18 cellular contexts compared by ENCODE assay signal in genomic region chr3:78029775-78030174, GRCh38.
DNase-seq lines count a peak whose midpoint lies in the region; ATAC-seq, FAIRE-seq and TF ChIP-seq lines count a peak whose summit lies in the region.
"Had no signal": no experiment of that assay in that cellular context is flagged by ENCODE, and none has a peak within 500 bp of the region (broad histone marks: within the 10 kb centered on the region; RNA-seq: fewer than 3 reads in every experiment).

No MANE protein-coding gene starts in this region.

- CTCF ChIA-PET in H1 (lab: Charles Lee; ENCODE audit: partially characterized antibody): interaction anchor here (0.6 to 1.3 kb wide), 2 partner anchors 15 to 617 kb away, joined by 3 read pairs; no protein-coding TSS in a partner anchor

- H3K9me3 Mint-ChIP-seq in H9 (peaks cover 0 to 2% of the 10 kb centered on the region in 2 experiments; a peak in 1 of 5 replicates), CD14-positive monocyte (peaks cover 2 to 9% (median 5%) of the 10 kb centered on the region in 7 donors)

- WGBS in H9 (ENCODE audit: extremely low coverage, insufficient read length, low lambda C conversion rate): no CpG with 5 or more reads among the region's 39 CpGs
- WGBS in H1 (ENCODE audit: extremely low coverage in 1 of 2, insufficient coverage in 1 of 2, insufficient read length in 1 of 2, insufficient replicate concordance in 2 of 2, low coverage in 1 of 2, low lambda C conversion rate in 2 of 2, missing lambda C conversion rate in 1 of 2), 2 experiments: 94% methylated on average over 30 of the region's 39 CpGs; no CpG with 5 or more reads in 1 of the 2 experiments
- WGBS in neuronal stem cell (ENCODE audit: extremely low coverage in 2 of 2, insufficient read length in 2 of 2, insufficient replicate concordance in 1 of 2), 2 donors: no CpG with 5 or more reads among the region's 39 CpGs
- WGBS in hepatocyte (ENCODE audit: low lambda C conversion rate, missing lambda C conversion rate): 99% methylated on average over 38 of the region's 39 CpGs

- no peak overlapping the region for H3K4me2 ChIP-seq in H9 (ENCODE audit: insufficient read depth, insufficient read length, low read length)
- no peak overlapping the region for H3K4me2 ChIP-seq in H1 (ENCODE audit: insufficient read depth in 1 of 2, low read depth in 2 of 2, low read length in 2 of 2)
- no peak overlapping the region for H3K4me2 ChIP-seq in neuronal stem cell (ENCODE audit: insufficient read depth, low read length, poor library complexity, severe bottlenecking)
- no peak overlapping the region for H3K4me2 ChIP-seq in hepatocyte
- H3K4me2 ChIP-seq: BLaER1, KMS-11, SK-N-SH had no signal

- no peak overlapping the region for H4K91ac ChIP-seq in H9 (ENCODE audit: insufficient read length, low read depth, low read length)
- H4K91ac ChIP-seq in H1 (replicated peaks; ENCODE audit: insufficient read length, low read length): no peak overlapping the region
- H4K91ac ChIP-seq in neuronal stem cell (ENCODE audit: low read depth, low read length, poor library complexity): no peak overlapping the region

- no peak overlapping the region for H2BK12ac ChIP-seq in H9 (ENCODE audit: insufficient read length, low read depth, low read length)
- no peak overlapping the region for H2BK12ac ChIP-seq in H1 (ENCODE audit: low read depth, low read length)
- no peak overlapping the region for H2BK12ac ChIP-seq in neuronal stem cell (ENCODE audit: low read length)

- H3K79me1 ChIP-seq in H9 (ENCODE audit: insufficient read depth, low read depth, low read length, poor library complexity, severe bottlenecking): no peaks in the 10 kb centered on the region
- H3K79me1 ChIP-seq in H1 (ENCODE audit: low read depth, low read length): no peaks in the 10 kb centered on the region
- H3K79me1 ChIP-seq in neuronal stem cell (ENCODE audit: low read depth, low read length): no peaks in the 10 kb centered on the region

- no peak overlapping the region for H3K56ac ChIP-seq in H9 (ENCODE audit: insufficient read length, low read depth, low read length)
- H3K56ac ChIP-seq in H1 (replicated peaks; ENCODE audit: insufficient read length, low read depth, low read length): no peak overlapping the region

- H3K27me3 Mint-ChIP-seq in H9 (ENCODE audit: low read depth) (no peaks in the 10 kb centered on the region), CD14-positive monocyte (ENCODE audit: low read depth in 3 of 3) (no peaks in the 10 kb centered on the region)
- H3K27me3 Mint-ChIP-seq: CD8-positive, alpha-beta memory T cell had no signal

- H2BK120ac ChIP-seq in H9 (ENCODE audit: low read depth, low read length, poor library complexity, severe bottlenecking) (no peak overlapping the region), H1 (replicated peaks; ENCODE audit: low read depth, low read length) (no peak overlapping the region), neuronal stem cell (ENCODE audit: low read depth, low read length) (no peak overlapping the region)

- no peak overlapping the region for H4K8ac ChIP-seq in H9 (replicated peaks; ENCODE audit: insufficient read length, low read depth, low read length)
- no peak overlapping the region for H4K8ac ChIP-seq in H1 (ENCODE audit: extremely low read depth, insufficient read depth, low read length)
- H4K8ac ChIP-seq in neuronal stem cell (ENCODE audit: low read depth, low read length): peak overlapping the region; percentile 43

- no peaks in the 10 kb centered on the region for H3K9me2 ChIP-seq in hepatocyte (replicated peaks; ENCODE audit: insufficient read depth)
- H3K9me2 ChIP-seq: SK-N-SH had no signal

- FAIRE-seq in H1 (lab: Jason Lieb, UNC) (no peak), HTR-8/SVneo (lab: Jason Lieb, UNC) (no peak)
- FAIRE-seq: D721Med had no signal

- H3K18ac ChIP-seq in H9 (ENCODE audit: insufficient read length, low read depth, low read length): no peak overlapping the region
- no peak overlapping the region for H3K18ac ChIP-seq in H1 (ENCODE audit: extremely low read depth, low read length)
- no peak overlapping the region for H3K18ac ChIP-seq in neuronal stem cell (ENCODE audit: low read length)

- H2BK20ac ChIP-seq in H9 (ENCODE audit: low read depth, low read length, poor library complexity, severe bottlenecking) (no peak overlapping the region), H1 (ENCODE audit: low read length) (no peak overlapping the region)

- no peak overlapping the region for H3K9ac ChIP-seq in H9 (ENCODE audit: extremely low read depth, insufficient read length, low read length)
- no peak overlapping the region for H3K9ac ChIP-seq in H1 (replicated peaks in 1 of 4; ENCODE audit: extremely low read depth in 1 of 4, low read depth in 3 of 4, low read length in 3 of 4)
- no peak overlapping the region for H3K9ac ChIP-seq in neuronal stem cell (ENCODE audit: low read depth, low read length, poor library complexity)
- H3K9ac ChIP-seq: BLaER1, KMS-11, SK-N-SH had no signal

- H4K20me1 ChIP-seq in H9 (ENCODE audit: control insufficient read depth, insufficient read depth, insufficient read length) (no peaks in the 10 kb centered on the region), H1 (replicated peaks in 1 of 2; ENCODE audit: control insufficient read depth in 1 of 2, insufficient read depth in 2 of 2, low read length in 2 of 2) (no peaks in the 10 kb centered on the region), hepatocyte (ENCODE audit: insufficient read depth, poor library complexity, severe bottlenecking) (no peaks in the 10 kb centered on the region)
- H4K20me1 ChIP-seq: BLaER1 had no signal

- no peak overlapping the region for H3K4me3 Mint-ChIP-seq in H9
- H3K4me3 Mint-ChIP-seq in CD14-positive monocyte: no peak overlapping the region
- H3K4me3 Mint-ChIP-seq: CD8-positive, alpha-beta memory T cell had no signal

- TF ChIP-seq EP300 in H1 (IDR thresholded peaks at IDR 0.05; ENCODE audit: borderline replicate concordance in 1 of 2, low read depth in 2 of 2, low read length in 2 of 2): no peak

- H3K79me2 ChIP-seq in H9 (ENCODE audit: insufficient read depth, low read length) (no peaks in the 10 kb centered on the region), H1 (ENCODE audit: control insufficient read depth in 1 of 2, insufficient read depth in 2 of 2, low read length in 2 of 2) (no peaks in the 10 kb centered on the region), hepatocyte (no peaks in the 10 kb centered on the region)

- no peak overlapping the region for H2AK5ac ChIP-seq in H9 (ENCODE audit: insufficient read length, low read length)
- H2AK5ac ChIP-seq in H1 (ENCODE audit: low read depth, low read length): no peak overlapping the region
- H2AK5ac ChIP-seq in neuronal stem cell (ENCODE audit: low read depth, low read length): no peak overlapping the region

- H2BK5ac ChIP-seq in H9 (ENCODE audit: insufficient read length, low read length): no peak overlapping the region
- no peak overlapping the region for H2BK5ac ChIP-seq in H1 (ENCODE audit: low read depth, low read length)
- H2BK5ac ChIP-seq in neuronal stem cell (ENCODE audit: low read length): no peak overlapping the region

- H3K4me3 ChIP-seq in H1 (ENCODE audit: extremely low read depth in 1 of 4, insufficient read depth in 2 of 4, low read depth in 3 of 4, low read length in 4 of 4) (no peak overlapping the region), neuronal stem cell (ENCODE audit: low read length in 2 of 2) (no peak overlapping the region), hepatocyte (no peak overlapping the region)
- H3K4me3 ChIP-seq: BLaER1 had no signal

- H3K9me3 ChIP-seq in H9 (ENCODE audit: control insufficient read depth, low read depth, low read length) (no peaks in the 10 kb centered on the region), H1 (ENCODE audit: insufficient read depth in 2 of 2, low read depth in 1 of 2, low read length in 1 of 2) (peaks cover 0 to 6% of the 10 kb centered on the region in 2 experiments; a peak in 2 of 4 replicates), neuronal stem cell (replicated peaks in 1 of 2; ENCODE audit: control insufficient read depth in 2 of 2, insufficient read depth in 1 of 2, low read depth in 1 of 2, low read length in 2 of 2) (no peaks in the 10 kb centered on the region), hepatocyte (ENCODE audit: low read depth) (no peaks in the 10 kb centered on the region)
- H3K9me3 ChIP-seq: SK-N-SH had no signal

- ATAC-seq in GM19328 (IDR thresholded peaks at IDR 0.05; ENCODE audit: unreplicated experiment): no peak

- intact Hi-C loops in CD14-positive monocyte (cut with micrococcal nuclease): no loop called here

- H3K36me3 ChIP-seq in H1 (ENCODE audit: control insufficient read depth in 2 of 4, insufficient read depth in 4 of 4, low read length in 3 of 4) (peaks cover 0 to 4% (median 0%) of the 10 kb centered on the region in 4 experiments; a peak in 1 of 8 replicates), neuronal stem cell (replicated peaks in 1 of 2; ENCODE audit: control insufficient read depth in 2 of 2, insufficient read depth in 2 of 2, low read length in 2 of 2) (no peaks in the 10 kb centered on the region), hepatocyte (replicated peaks; ENCODE audit: insufficient read depth, low read depth) (no peaks in the 10 kb centered on the region)
- H3K36me3 ChIP-seq: BLaER1 had no signal

- no peak overlapping the region for H4K5ac ChIP-seq in H9 (ENCODE audit: insufficient read length, low read depth, low read length)
- H4K5ac ChIP-seq in H1 (ENCODE audit: insufficient read length, low read depth, low read length): no peak overlapping the region

- H3K23me2 ChIP-seq in H9 (ENCODE audit: insufficient read length, low read depth, low read length, poor library complexity, severe bottlenecking): no peaks in the 10 kb centered on the region
- H3K23me2 ChIP-seq in H1 (ENCODE audit: low read depth, low read length): no peaks in the 10 kb centered on the region

- no peak overlapping the region for H3K23ac ChIP-seq in H9 (ENCODE audit: insufficient read length, low read depth, low read length)
- no peak overlapping the region for H3K23ac ChIP-seq in H1 (ENCODE audit: insufficient read length)
- no peak overlapping the region for H3K23ac ChIP-seq in neuronal stem cell (ENCODE audit: low read depth, low read length, poor library complexity)

- no peak overlapping the region for H3K4ac ChIP-seq in H9 (ENCODE audit: low read depth, low read length)
- no peak overlapping the region for H3K4ac ChIP-seq in H1 (replicated peaks; ENCODE audit: insufficient read length, low read depth, low read length)
- no peak overlapping the region for H3K4ac ChIP-seq in neuronal stem cell (ENCODE audit: low read length)

- H3K27me3 ChIP-seq in H9 (ENCODE audit: insufficient read depth, low read length): no peaks in the 10 kb centered on the region
- no peaks in the 10 kb centered on the region for H3K27me3 ChIP-seq in H1 (replicated peaks in 1 of 4; ENCODE audit: control insufficient read depth in 3 of 4, extremely low read depth in 1 of 4, insufficient read depth in 3 of 4, low read length in 3 of 4)
- no peaks in the 10 kb centered on the region for H3K27me3 ChIP-seq in neuronal stem cell (ENCODE audit: control insufficient read depth in 3 of 3, insufficient read depth in 3 of 3, low read depth in 1 of 3, low read length in 3 of 3)
- H3K27me3 ChIP-seq in hepatocyte: no peaks in the 10 kb centered on the region
- H3K27me3 ChIP-seq: BLaER1 had no signal

- H3K27ac Mint-ChIP-seq in H9: no peak overlapping the region
- H3K27ac Mint-ChIP-seq in CD14-positive monocyte: no peak overlapping the region
- H3K27ac Mint-ChIP-seq: CD8-positive, alpha-beta memory T cell had no signal

- H3K14ac ChIP-seq in H9 (ENCODE audit: insufficient read depth, low read length) (no peak overlapping the region), H1 (ENCODE audit: insufficient read length) (no peak overlapping the region), neuronal stem cell (ENCODE audit: low read length) (no peak overlapping the region)

- no peak overlapping the region for H3T11ph ChIP-seq in H9 (ENCODE audit: low read length)

- TF ChIP-seq RAD21 in H1 (IDR thresholded peaks at IDR 0.05 in 1 of 2, conservative IDR thresholded peaks at IDR 0.05 in 1 of 2; ENCODE audit: low read depth in 2 of 2, low read length in 2 of 2): peak; percentile 37 to 53

- TF ChIP-seq CTCF in C4-2B (conservative IDR thresholded peaks at IDR 0.05) (peak; percentile 8), H9 (conservative IDR thresholded peaks at IDR 0.05) (peak; percentile 41; the same call in 2 of the 3 replicates), H1 (IDR thresholded peaks at IDR 0.05; ENCODE audit: control extremely low read depth in 1 of 3, insufficient read depth in 1 of 3, low read depth in 1 of 3, low read length in 3 of 3) (peak in 2 of 3 experiments; percentile 18 to 36; a peak in 3 of 4 replicates), CD14-positive monocyte (IDR thresholded peaks at IDR 0.05) (no peak), hepatocyte (IDR thresholded peaks at IDR 0.05; ENCODE audit: poor library complexity) (no peak)

- DNase-seq in H9 (peak; percentile 46), H1 (ENCODE audit: low read depth in 1 of 2, low spot score in 2 of 2) (peak; percentile 13 to 54), neuronal stem cell (ENCODE audit: low spot score) (no peak), HTR-8/SVneo (ENCODE audit: insufficient read length, low spot score) (no peak), CD14-positive monocyte (ENCODE audit: low spot score) (no peak), hepatocyte (ENCODE audit: low spot score) (no peak)
- DNase-seq: CD8-positive, alpha-beta memory T cell; MV-4-11; NCI-H1694 treated with DMSO at 0.1 percent for 48 hours; NCI-H510A; NCI-H774; SHP77 treated with DMSO at 0.1 percent for 48 hours; SK-N-SH had no signal

- H3K36me3 Mint-ChIP-seq in H9 (ENCODE audit: insufficient read depth in 1 of 3, low read depth in 3 of 3) (peaks cover 0 to 3% (median 0%) of the 10 kb centered on the region in 3 experiments; a peak in 1 of 7 replicates), CD14-positive monocyte (no peaks in the 10 kb centered on the region)

- H2BK15ac ChIP-seq in H9 (ENCODE audit: low read depth, low read length) (no peak overlapping the region), H1 (ENCODE audit: low read length) (no peak overlapping the region), neuronal stem cell (ENCODE audit: low read length) (peak overlapping the region; percentile 26)

- H3K4me1 Mint-ChIP-seq in H9 (no peaks in the 10 kb centered on the region), CD14-positive monocyte (no peaks in the 10 kb centered on the region)
- H3K4me1 Mint-ChIP-seq: CD8-positive, alpha-beta memory T cell had no signal

- H2AFZ ChIP-seq in H9 (ENCODE audit: low read length) (no peak overlapping the region), H1 (ENCODE audit: low read length) (no peak overlapping the region), neuronal stem cell (ENCODE audit: low read length) (no peak overlapping the region), hepatocyte (no peak overlapping the region)

- H3K27ac ChIP-seq in C4-2B (no peak overlapping the region), H9 (ENCODE audit: insufficient read length, low read depth, low read length) (no peak overlapping the region), H1 (ENCODE audit: low read depth, low read length) (no peak overlapping the region; the same call in 1 of the 2 replicates), neuronal stem cell (replicated peaks; ENCODE audit: low read length) (no peak overlapping the region), hepatocyte (no peak overlapping the region)
- H3K27ac ChIP-seq: BLaER1, KMS-11 had no signal

- POLR2A ChIA-PET in H1 (lab: Charles Lee; ENCODE audit: partially characterized antibody): no interaction called here

- H3K4me1 ChIP-seq in H9 (ENCODE audit: insufficient read depth, low read length): no peaks in the 10 kb centered on the region
- no peaks in the 10 kb centered on the region for H3K4me1 ChIP-seq in H1 (replicated peaks in 1 of 4; ENCODE audit: control insufficient read depth in 3 of 4, insufficient read depth in 4 of 4, low read length in 3 of 4)
- H3K4me1 ChIP-seq in neuronal stem cell (ENCODE audit: control insufficient read depth in 2 of 2, insufficient read depth in 1 of 2, low read depth in 1 of 2, low read length in 2 of 2): no peaks in the 10 kb centered on the region
- no peaks in the 10 kb centered on the region for H3K4me1 ChIP-seq in hepatocyte (ENCODE audit: insufficient read depth)
- H3K4me1 ChIP-seq: BLaER1 had no signal

- TF ChIP-seq POLR2A in H1 (IDR thresholded peaks at IDR 0.05; ENCODE audit: control extremely low read depth in 1 of 2, low read depth in 2 of 2, low read length in 2 of 2): no peak

Comparison
In these comparisons a context has a peak if more than half of its experiments do, and no peak if none do; other contexts are left out.
1. CTCF ChIP-seq: peak in C4-2B (single experiment), H9 (single experiment) and H1 (2 of 3); none in CD14-positive monocyte (single experiment) and hepatocyte (single experiment).
2. DNase-seq: peak in H9 (single experiment) and H1 (2 of 2); none in neuronal stem cell (single experiment), HTR-8/SVneo (single experiment), CD14-positive monocyte (single experiment) and hepatocyte (single experiment).